ENCODE assay signal across 3 cellular contexts in the genomic region with DNA sequence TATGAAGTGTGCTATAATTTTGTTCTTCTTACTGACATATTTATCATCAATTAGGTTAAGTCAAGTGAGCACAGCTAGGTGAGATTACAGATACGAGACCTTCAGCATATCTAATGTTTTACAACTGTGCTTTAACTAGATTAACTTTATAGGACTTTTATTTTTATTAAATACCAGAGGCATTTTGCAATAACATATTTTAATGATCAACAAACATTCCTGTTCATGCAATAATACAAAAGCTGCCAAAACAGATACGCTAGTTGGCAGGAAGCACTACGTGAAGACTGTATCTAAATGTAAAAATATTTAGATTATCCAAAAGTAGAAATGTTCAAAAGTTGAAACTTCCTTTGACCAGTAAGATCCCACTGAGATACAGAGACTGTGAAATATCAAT.
A peak's percentile ranks its signal among the peaks of the same experiment; 100 is the strongest.
TF ChIP-seq lines count a peak whose summit lies in the region.

No MANE protein-coding gene starts in this region.

TF ChIP-seq in SK-N-SH treated with all-trans-retinoic acid at 6 μM for 48 hours, 23 proteins besides CTCF, POLR2A, EP300 and RAD21:
- TF ChIP-seq ISL1 (CRISPR knock-in tag; IDR thresholded peaks at IDR 0.05) (peak; percentile 57), ZNF8 (CRISPR knock-in tag; IDR thresholded peaks at IDR 0.05) (no peak)

TF ChIP-seq in SK-N-SH, 30 proteins besides CTCF, POLR2A, EP300 and RAD21:
- no peak for TF ChIP-seq EZH2phosphoT487 (IDR thresholded peaks at IDR 0.05; ENCODE audit: borderline replicate concordance, low read depth)

TF ChIP-seq in endothelial cell of umbilical vein, 7 proteins besides CTCF, POLR2A, EP300 and RAD21 (continued from another document):
- TF ChIP-seq GATA2 (IDR thresholded peaks at IDR 0.05; ENCODE audit: insufficient read depth, insufficient read length, low read depth, low read length) (no peak), JUN (IDR thresholded peaks at IDR 0.05; ENCODE audit: borderline replicate concordance, insufficient read depth, insufficient read length, low read depth) (no peak), MAX (IDR thresholded peaks at IDR 0.05; ENCODE audit: insufficient read depth, insufficient read length) (no peak)
